In the genomic region with DNA sequence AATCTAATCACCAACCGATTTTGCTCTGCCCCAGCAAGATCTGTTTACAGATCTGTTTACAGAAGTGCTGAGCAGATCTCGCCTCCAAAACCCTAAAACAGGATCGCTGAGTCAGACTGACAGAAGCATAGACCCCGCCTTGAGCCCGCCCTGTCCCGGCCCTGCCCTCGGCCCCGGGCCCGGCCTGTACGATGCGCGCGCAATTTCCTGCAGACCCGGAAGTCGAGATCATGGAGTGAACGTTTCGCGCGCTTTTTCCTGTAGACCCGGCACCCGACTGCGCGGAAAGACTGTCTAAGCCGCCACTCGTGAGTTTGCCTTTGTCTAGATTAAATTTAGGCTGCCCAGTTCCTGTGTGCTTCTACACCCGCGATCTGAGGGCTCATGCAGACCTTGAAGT, we compare ENCODE assay signal across 20 cellular contexts. TPM values are rescaled to one million over a fixed set of nuclear protein-coding genes. Genes with fewer than 3 reads are reported as not detected.
DNase-seq lines count a peak whose midpoint lies in the region; ATAC-seq and TF ChIP-seq lines count a peak whose summit lies in the region.
"Had no signal": no experiment of that assay in that cellular context is flagged by ENCODE, and none has a peak within 500 bp of the region (broad histone marks: within the 10 kb centered on the region; RNA-seq: fewer than 3 reads in every experiment).

A gene (plus strand): TSS at position 212 of the 400 bp plus-strand sequence. CDS start 2,327 bp downstream, outside the sequence.

- H3K36me3 Mint-ChIP-seq in endothelial cell (ENCODE audit: low read depth, unreplicated experiment): peaks cover 27% of the 10 kb centered on the region
- H3K36me3 Mint-ChIP-seq: CD4-positive, CD25-positive, alpha-beta regulatory T cell had no signal

- no peaks in the 10 kb centered on the region for H3K4me1 ChIP-seq in tibial nerve
- H3K4me1 ChIP-seq: BLaER1, Caco-2 had no signal

- peaks cover 0 to 93% (median 0%) of the 10 kb centered on the region in 3 donors for H3K36me3 ChIP-seq in tibial nerve

- 60 to 78% methylated on average over 27 of the region's 27 CpGs for WGBS in tibial nerve, 2 donors

- peak within 1 kb of the TSS; percentile 33 for H3K4me3 Mint-ChIP-seq in endothelial cell (ENCODE audit: unreplicated experiment)
- H3K4me3 Mint-ChIP-seq: B cell; CD8-positive, alpha-beta T cell; H9 had no signal

- H3K4me3 ChIP-seq in tibial nerve: no peak within 1 kb of the TSS
- H3K4me3 ChIP-seq: BLaER1, GM12878 had no signal

- no peaks in the 10 kb centered on the region for H3K4me1 Mint-ChIP-seq in endothelial cell (ENCODE audit: unreplicated experiment)
- H3K4me1 Mint-ChIP-seq: B cell; CD4-positive, CD25-positive, alpha-beta regulatory T cell had no signal

- H3K27ac Mint-ChIP-seq in endothelial cell (ENCODE audit: unreplicated experiment): no peak within 1 kb of the TSS
- H3K27ac Mint-ChIP-seq: B cell; CD4-positive, CD25-positive, alpha-beta regulatory T cell; CD8-positive, alpha-beta T cell had no signal

- peaks cover 0 to 93% (median 18%) of the 10 kb centered on the region in 4 donors for H3K9me3 ChIP-seq in tibial nerve

- TF ChIP-seq CTCF in endothelial cell (IDR thresholded peaks at IDR 0.05; ENCODE audit: unreplicated experiment) (no peak), tibial nerve (IDR thresholded peaks at IDR 0.05) (no peak)

- no peaks in the 10 kb centered on the region for H3K27me3 ChIP-seq in tibial nerve
- H3K27me3 ChIP-seq: BLaER1 had no signal

- no peak within 1 kb of the TSS for H3K27ac ChIP-seq in tibial nerve
- H3K27ac ChIP-seq: BLaER1, C4-2B had no signal

- peak; percentile 4 for DNase-seq in Daoy (ENCODE audit: low read depth)
- DNase-seq in HT1080 (ENCODE audit: low read depth): peak; percentile 24
- no peak for DNase-seq in endothelial cell (ENCODE audit: low spot score)
- no peak for DNase-seq in stimulated activated naive CD4-positive, alpha-beta T cell (lab: John Stamatoyannopoulos, UW)
- no peak for DNase-seq in tibial nerve (ENCODE audit: low spot score in 2 of 2)
- DNase-seq: Caco-2; CD4-positive, CD25-positive, alpha-beta regulatory T cell; CD8-positive, alpha-beta T cell; DMS153; DND-41; EL; GDM1; H9 had no signal

- H3K27me3 Mint-ChIP-seq in endothelial cell (ENCODE audit: unreplicated experiment): peaks cover 4% of the 10 kb centered on the region
- H3K27me3 Mint-ChIP-seq: B cell; CD4-positive, CD25-positive, alpha-beta regulatory T cell had no signal

- peaks cover 12% of the 10 kb centered on the region for H3K9me3 Mint-ChIP-seq in endothelial cell (ENCODE audit: unreplicated experiment)

- no peak for TF ChIP-seq POLR2A in tibial nerve (IDR thresholded peaks at IDR 0.05)

- no peak for ATAC-seq in GM18519 (IDR thresholded peaks at IDR 0.05; ENCODE audit: low FRiP score, unreplicated experiment)
- ATAC-seq: CD8-positive, alpha-beta T cell; GM12878; HCT116 had no signal

- no peak for TF ChIP-seq EP300 in tibial nerve (IDR thresholded peaks at IDR 0.05)

RNA-seq across cellular contexts. Expression of the gene that starts here (rescaled TPM):
- 0.86 TPM in 1 of 2 replicates, not detected in the other for total RNA-seq in Daoy (2014; rRNA removed; shearing (Covaris generic))
- 0.33 and 0.51 TPM in 2 replicates for total RNA-seq in HT1080 (2014; rRNA removed; shearing (Covaris generic))
- not detected in 2 replicates for polyA plus RNA-seq in HT1080 (2015; cell fraction: cytosol; rRNA removed)
- polyA plus RNA-seq in HT1080 (2015; cell fraction: nucleus; rRNA removed): not detected in 2 replicates
- total RNA-seq in endothelial cell (ENCODE audit: unreplicated experiment): not detected
- 1 to 10 TPM in 2 of 4 donors, under 1 TPM in 1, not detected in 1; 0.66 to 8.4 (median 1.9) TPM for total RNA-seq in tibial nerve
- total RNA-seq: B cell; Caco-2; CD4-positive, CD25-positive, alpha-beta regulatory T cell; CD8-positive, alpha-beta T cell; GM12878; H1; H9 had no signal
- polyA plus RNA-seq: CD4-positive, CD25-positive, alpha-beta regulatory T cell; H1 had no signal

Comparison
In these comparisons a context has a peak if more than half of its experiments do, and no peak if none do; other contexts are left out.
1. Peak in DNase-seq in Daoy; RNA of the gene not detected or under 1 TPM.
2. Peak in DNase-seq in HT1080; RNA of the gene not detected or under 1 TPM.